In the genomic region with DNA sequence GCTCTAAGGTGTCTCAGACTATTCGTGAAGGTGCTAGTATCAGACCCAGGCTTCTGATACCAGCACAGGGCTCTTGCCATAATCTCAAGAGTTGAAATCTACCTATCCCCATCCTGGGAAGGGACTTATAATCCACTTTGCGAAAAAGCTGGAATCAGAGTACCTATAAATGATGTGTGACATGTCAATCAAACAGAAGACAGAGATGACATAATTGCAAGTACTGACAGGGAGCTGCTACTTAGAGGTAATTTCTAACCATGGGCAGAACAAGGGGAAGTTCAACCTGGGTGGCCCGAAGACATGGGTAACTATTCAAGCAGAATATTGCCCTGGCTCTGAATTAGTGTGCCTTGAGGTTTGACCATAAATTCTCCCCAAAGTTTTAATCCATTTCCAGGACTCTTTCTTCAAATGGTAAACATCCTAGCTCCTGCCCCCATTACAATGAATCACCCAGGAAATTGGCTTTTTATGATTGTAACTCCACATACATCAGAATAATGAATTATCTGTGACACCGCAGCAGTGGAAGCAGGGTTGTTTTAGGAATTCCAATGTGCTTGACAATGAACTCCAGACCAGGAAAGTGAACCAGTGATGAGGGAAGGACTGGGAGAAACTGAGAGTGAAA, we compare ENCODE assay signal across 16 cellular contexts. TPM values are rescaled to one million over a fixed set of nuclear protein-coding genes. Genes with fewer than 3 reads are reported as not detected.
A peak's percentile ranks its signal among the peaks of the same experiment; 100 is the strongest.
DNase-seq lines count a peak whose midpoint lies in the region; ATAC-seq and TF ChIP-seq lines count a peak whose summit lies in the region.
"Had no signal": no experiment of that assay in that cellular context is flagged by ENCODE, and none has a peak within 500 bp of the region (broad histone marks: within the 10 kb centered on the region; RNA-seq: fewer than 3 reads in every experiment).

No MANE protein-coding gene starts in this region.

- DNase-seq in AG10803 (ENCODE audit: low read depth) (peak; percentile 27), EL (peak; percentile 56), PC-3 (peak; percentile 76), C1 segment of cervical spinal cord (lab: John Stamatoyannopoulos, UW) (no peak), COR-L47 (lab: John Stamatoyannopoulos, UW) (no peak), AML-193 (lab: John Stamatoyannopoulos, UW) (no peak)
- DNase-seq: DMS79, GF-D8, MV-4-11, NCI-H1694 treated with DMSO at 0.1 percent for 48 hours, SHP77 treated with DMSO at 0.1 percent for 48 hours had no signal

- no peak overlapping the region for H3K9ac ChIP-seq in PC-3 (ENCODE audit: low read length)
- no peak overlapping the region for H3K9ac ChIP-seq in neural cell (ENCODE audit: low read length)
- H3K9ac ChIP-seq: BLaER1 treated with 17β-estradiol and CSF1 and Interleukin-3, amounts not matched to agents 10 nM and 100 nM had no signal

- H3K79me2 ChIP-seq in PC-3 (ENCODE audit: low read length): no peaks in the 10 kb centered on the region
- no peaks in the 10 kb centered on the region for H3K79me2 ChIP-seq in neural cell (replicated peaks; ENCODE audit: insufficient read depth, low read length)

- TF ChIP-seq CTCF in AG10803 (conservative IDR thresholded peaks at IDR 0.05; ENCODE audit: low read length) (no peak), PC-3 (conservative IDR thresholded peaks at IDR 0.05; ENCODE audit: low read depth, low read length) (no peak), neural cell (IDR thresholded peaks at IDR 0.05; ENCODE audit: poor library complexity, severe bottlenecking) (no peak)

- H3K36me3 ChIP-seq in PC-3 (ENCODE audit: low read depth, low read length) (no peaks in the 10 kb centered on the region), neural cell (ENCODE audit: insufficient read depth, low read length) (no peaks in the 10 kb centered on the region)
- H3K36me3 ChIP-seq: BLaER1 treated with 17β-estradiol and CSF1 and Interleukin-3, amounts not matched to agents 10 nM and 100 nM had no signal

- ATAC-seq in PC-3: peak; percentile 69
- ATAC-seq: K562 had no signal

- no TSS peak for BruUV-seq in PC-3 (replicated peaks; lab: Mats Ljungman, UMichigan)

- H2AFZ ChIP-seq in PC-3 (ENCODE audit: low read length) (no peak overlapping the region), neural cell (ENCODE audit: low read depth, low read length) (no peak overlapping the region)

- TF ChIP-seq RAD21 in neural cell (conservative IDR thresholded peaks at IDR 0.05): no peak

- H3K9me3 ChIP-seq in PC-3 (ENCODE audit: low read length) (no peaks in the 10 kb centered on the region), neural cell (ENCODE audit: low read length) (no peaks in the 10 kb centered on the region)

- H3K27me3 ChIP-seq in PC-3 (ENCODE audit: low read length): no peaks in the 10 kb centered on the region
- peaks cover 17% of the 10 kb centered on the region for H3K27me3 ChIP-seq in neural cell (ENCODE audit: insufficient read depth, low read depth, low read length)

- POLR2A ChIA-PET in PC-3 (lab: Charles Lee; ENCODE audit: unreplicated experiment): no interaction called here

- H3K4me1 ChIP-seq in PC-3 (ENCODE audit: insufficient read depth, low read length): peaks cover 36% of the 10 kb centered on the region

- H4K20me1 ChIP-seq in PC-3 (ENCODE audit: low read length): no peaks in the 10 kb centered on the region
- H4K20me1 ChIP-seq in neural cell (ENCODE audit: insufficient read depth): no peaks in the 10 kb centered on the region
- H4K20me1 ChIP-seq: BLaER1 treated with 17β-estradiol and CSF1 and Interleukin-3, amounts not matched to agents 10 nM and 100 nM had no signal

- intact Hi-C loops in PC-3 (cut with micrococcal nuclease): no loop called here

- CTCF ChIA-PET in PC-3 (lab: Charles Lee): no interaction called here

- peak; percentile 74 for TF ChIP-seq EP300 in neural cell (conservative IDR thresholded peaks at IDR 0.05; ENCODE audit: poor library complexity, severe bottlenecking)

- H3K4me2 ChIP-seq in PC-3 (ENCODE audit: low read length) (peak overlapping the region; percentile 15; the same call in 1 of the 2 replicates), neural cell (ENCODE audit: low read length) (no peak overlapping the region)
- H3K4me2 ChIP-seq: BLaER1 treated with 17β-estradiol and CSF1 and Interleukin-3, amounts not matched to agents 10 nM and 100 nM had no signal

- H3F3A ChIP-seq in PC-3 (ENCODE audit: low read length, unreplicated experiment) (no peaks in the 10 kb centered on the region), neural cell (ENCODE audit: insufficient read depth, low read length, poor library complexity, severe bottlenecking) (no peaks in the 10 kb centered on the region)

- no peak overlapping the region for H3K27ac ChIP-seq in PC-3 (ENCODE audit: low read length)
- H3K27ac ChIP-seq in neural cell (ENCODE audit: low read length): peak overlapping the region; percentile 73
- H3K27ac ChIP-seq: BLaER1 treated with 17β-estradiol and CSF1 and Interleukin-3, amounts not matched to agents 10 nM and 100 nM had no signal

- no peaks in the 10 kb centered on the region for H3K9me2 ChIP-seq in PC-3 (replicated peaks; ENCODE audit: low read length)
- no peaks in the 10 kb centered on the region for H3K9me2 ChIP-seq in neural cell (ENCODE audit: insufficient read depth, low read length)

- H3K4me3 ChIP-seq in AG10803 (ENCODE audit: low read length) (no peak overlapping the region), PC-3 (ENCODE audit: low read length) (no peak overlapping the region), neural cell (ENCODE audit: low read length) (no peak overlapping the region)
- H3K4me3 ChIP-seq: BLaER1 treated with 17β-estradiol and CSF1 and Interleukin-3, amounts not matched to agents 10 nM and 100 nM; K562 had no signal

TF ChIP-seq in neural cell, 6 proteins besides CTCF, POLR2A, EP300 and RAD21:
- TF ChIP-seq POLR2AphosphoS5 (IDR thresholded peaks at IDR 0.05) (peak; percentile 17), SMC3 (conservative IDR thresholded peaks at IDR 0.05; ENCODE audit: poor library complexity) (no peak)

RNA-seq across cellular contexts. Expression of gene KANK4, which starts 37.2 kb away (rescaled TPM):
- not detected in 2 replicates for total RNA-seq in PC-3 (2014; rRNA removed)
- 0.25 and 0.34 TPM in 2 replicates for polyA plus RNA-seq in neural cell
- 0.24 and 0.35 TPM in 2 replicates for polyA minus RNA-seq in neural cell
- total RNA-seq: K562; OCI-LY7; T-helper 1 cell treated with Interleukin-12 subunit alpha and Interleukin-12 subunit beta and Interleukin-4 antibody, amounts not matched to agents 30 ng/mL and 1 ng/mL, for 36 hours had no signal
- polyA plus RNA-seq: K562 had no signal

Comparison
In these comparisons a context has a peak if more than half of its experiments do, and no peak if none do; other contexts are left out.
1. DNase-seq: peak in AG10803 (single experiment), EL (single experiment) and PC-3 (single experiment); none in C1 segment of cervical spinal cord (0 of 14), COR-L47 (single experiment) and AML-193 (0 of 2).